In the genomic region with DNA sequence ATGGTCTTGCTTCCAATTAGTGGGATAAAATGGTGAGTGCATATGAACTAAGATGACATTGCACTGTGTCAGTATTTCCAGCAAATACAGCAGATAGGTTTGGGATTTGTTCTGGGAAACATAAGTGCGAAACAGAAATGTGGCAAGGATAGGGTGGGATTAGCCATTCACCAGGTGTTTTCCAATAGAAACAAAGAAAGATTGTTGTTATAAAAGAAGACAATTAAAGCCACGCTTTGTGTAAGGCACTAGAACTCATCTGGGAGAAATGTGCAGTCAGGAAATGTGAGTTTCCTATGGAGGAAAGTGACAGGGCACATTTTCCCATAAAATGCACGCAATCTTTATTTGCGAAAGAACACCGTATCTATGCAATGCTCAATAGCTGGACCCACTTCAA, we compare ENCODE assay signal across 6 cellular contexts.
"Had no signal": no experiment of that assay in that cellular context is flagged by ENCODE, and none has a peak within 500 bp of the region (broad histone marks: within the 10 kb centered on the region; RNA-seq: fewer than 3 reads in every experiment).

No MANE protein-coding gene starts in this region.

- H3K4me1 ChIP-seq: HAP-1 had no signal

- H2AFZ ChIP-seq: GM23248 had no signal

- H3K27ac ChIP-seq: GM23248, HL-60 had no signal

- H3K9ac ChIP-seq: GM23248 had no signal

- H3K4me3 ChIP-seq: GM23248, HAP-1 had no signal

- H3K9me3 ChIP-seq: HAP-1 had no signal

- H3K36me3 ChIP-seq: HAP-1 had no signal

- DNase-seq: GM23248, GOT3, H7, HFFc6 had no signal
